24 cellular contexts compared by ENCODE assay signal in the genomic region with DNA sequence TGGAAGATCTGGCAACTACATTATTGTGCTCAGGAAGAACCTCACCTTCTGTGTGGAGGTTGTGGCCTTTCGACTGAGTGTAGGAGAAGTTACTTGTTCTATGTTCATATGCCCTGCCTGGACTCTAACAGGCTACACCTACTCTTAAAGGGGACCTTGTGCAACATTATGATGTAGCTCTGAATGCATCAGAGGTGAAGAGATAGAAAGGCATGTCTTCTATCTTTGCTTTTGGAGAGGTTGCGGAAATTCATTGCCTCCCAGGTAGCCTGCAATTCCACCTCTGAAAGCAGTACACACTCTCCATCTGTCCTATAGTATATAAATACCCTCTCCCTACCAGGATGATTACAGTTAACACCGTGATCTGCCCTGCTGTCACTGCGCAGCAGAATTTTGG. TPM values are rescaled to one million over a fixed set of nuclear protein-coding genes. Genes with fewer than 3 reads are reported as not detected.
DNase-seq lines count a peak whose midpoint lies in the region; ATAC-seq, FAIRE-seq and TF ChIP-seq lines count a peak whose summit lies in the region.
"Had no signal": no experiment of that assay in that cellular context is flagged by ENCODE, and none has a peak within 500 bp of the region (broad histone marks: within the 10 kb centered on the region; RNA-seq: fewer than 3 reads in every experiment).

No MANE protein-coding gene starts in this region.

- TF ChIP-seq RAD21 in K562 (CRISPR knock-in tag; conservative IDR thresholded peaks at IDR 0.05 in 1 of 2, IDR thresholded peaks at IDR 0.05 in 1 of 2): no peak

- ATAC-seq in K562 (peak; percentile 31), psoas muscle (no peak)
- ATAC-seq: A549, HCT116, HepG2, Panc1 had no signal

- peak overlapping the region; percentile 63 for H3K27ac Mint-ChIP-seq in HFFc6
- H3K27ac Mint-ChIP-seq: CD4-positive, alpha-beta memory T cell had no signal

- H3K4me3 ChIP-seq in K562 (no peak overlapping the region), psoas muscle (no peak overlapping the region)
- H3K4me3 ChIP-seq: A549; BLaER1 treated with 17β-estradiol and CSF1 and Interleukin-3, amounts not matched to agents 10 nM and 100 nM had no signal

- POLR2A ChIA-PET in K562 (lab: Yijun Ruan, JAX): interaction anchor here (1.0 kb wide), 1 partner anchor 27 kb away, joined by 3 read pairs; no protein-coding TSS in a partner anchor

- H3K27me3 ChIP-seq in K562 (ENCODE audit: control insufficient read depth in 2 of 2, insufficient read depth in 2 of 2, low read length in 2 of 2) (no peaks in the 10 kb centered on the region), psoas muscle (ENCODE audit: insufficient read depth in 3 of 3, low read length in 2 of 3) (no peaks in the 10 kb centered on the region)
- H3K27me3 ChIP-seq: BLaER1 treated with 17β-estradiol and CSF1 and Interleukin-3, amounts not matched to agents 10 nM and 100 nM had no signal

- peaks cover 99% of the 10 kb centered on the region for H3K4me1 Mint-ChIP-seq in HFFc6 (ENCODE audit: low read depth)

- peaks cover 3 to 47% of the 10 kb centered on the region in 2 experiments; a peak in 3 of 5 replicates for H3K4me1 ChIP-seq in K562 (replicated peaks in 1 of 2; ENCODE audit: control insufficient read depth in 2 of 2, insufficient read depth in 2 of 2, low read length in 2 of 2)
- peaks cover 72% of the 10 kb centered on the region for H3K4me1 ChIP-seq in psoas muscle

- no peak overlapping the region for H3K27ac ChIP-seq in K562 (ENCODE audit: extremely low read depth, low read depth, low read length)
- peak overlapping the region; percentile 98 for H3K27ac ChIP-seq in psoas muscle
- H3K27ac ChIP-seq: A549; BLaER1 treated with 17β-estradiol and CSF1 and Interleukin-3, amounts not matched to agents 10 nM and 100 nM; RWPE1 had no signal

- CTCF ChIA-PET in K562 (lab: Yijun Ruan, JAX; ENCODE audit: low intra/inter-chr PET ratio): no interaction called here

- no peak overlapping the region for H3K9ac ChIP-seq in K562 (ENCODE audit: insufficient read depth in 1 of 2, low read depth in 2 of 2, low read length in 2 of 2)
- H3K9ac ChIP-seq: BLaER1 treated with 17β-estradiol and CSF1 and Interleukin-3, amounts not matched to agents 10 nM and 100 nM had no signal

- H3K9me1 ChIP-seq in K562 (ENCODE audit: control insufficient read depth, insufficient read depth, low read length): no peaks in the 10 kb centered on the region

- no TSS peak for BruUV-seq in K562 (replicated peaks; lab: Mats Ljungman, UMichigan)

- no peak for TF ChIP-seq POLR2A in K562 (conservative IDR thresholded peaks at IDR 0.05)

- FAIRE-seq in K562 (lab: Jason Lieb, UNC): no peak
- peak; percentile 61 for FAIRE-seq in urothelium cell line (lab: Jason Lieb, UNC)
- FAIRE-seq: A549, GM18507, HepG2 had no signal

- no peaks in the 10 kb centered on the region for H4K20me1 ChIP-seq in K562 (replicated peaks; ENCODE audit: control insufficient read depth, insufficient read depth, low read length)
- H4K20me1 ChIP-seq: BLaER1 treated with 17β-estradiol and CSF1 and Interleukin-3, amounts not matched to agents 10 nM and 100 nM had no signal

- no peaks in the 10 kb centered on the region for H3K9me3 Mint-ChIP-seq in HFFc6

- TF ChIP-seq CTCF in HFFc6 (IDR thresholded peaks at IDR 0.05) (no peak), K562 (IDR thresholded peaks at IDR 0.05 in 2 of 3, conservative IDR thresholded peaks at IDR 0.05 in 1 of 3; ENCODE audit: insufficient read depth in 2 of 3, low read depth in 1 of 3, low read length in 3 of 3) (no peak), psoas muscle (IDR thresholded peaks at IDR 0.05) (no peak)

- H3K4me3 Mint-ChIP-seq in HFFc6: no peak overlapping the region
- H3K4me3 Mint-ChIP-seq: CD4-positive, alpha-beta memory T cell had no signal

- H3K27me3 Mint-ChIP-seq in HFFc6 (ENCODE audit: insufficient read depth): 0 out of 2 replicates have a peak, but pooled peaks cover 2% of the 10 kb centered on the region

- H3K79me2 ChIP-seq in K562 (ENCODE audit: control insufficient read depth, insufficient read depth, low read length): no peaks in the 10 kb centered on the region; the same call in 1 of the 3 replicates

- no peak for DNase-seq in HFFc6
- DNase-seq in K562 (ENCODE audit: extremely low read depth in 1 of 4, low spot score in 3 of 4): no peak
- DNase-seq in psoas muscle: no peak
- DNase-seq in urothelium cell line (ENCODE audit: low spot score): no peak
- no peak for DNase-seq in NCI-H748 (lab: John Stamatoyannopoulos, UW; ENCODE audit: unreplicated experiment)
- DNase-seq in retina: no peak
- no peak for DNase-seq in mucosa of gallbladder (ENCODE audit: low spot score)
- DNase-seq: AML-193; CD4-positive, alpha-beta memory T cell; COR-L47; KBM-7; MM.1S; NCI-H1694; NCI-H2081; NCI-H2227 treated with DMSO at 0.1 percent for 48 hours; NCI-H526 treated with DMSO at 0.1 percent for 48 hours; SHP77 treated with DMSO at 0.1 percent for 48 hours had no signal

- TF ChIP-seq EP300 in K562 (IDR thresholded peaks at IDR 0.05; ENCODE audit: low read length): no peak

- WGBS in K562 (ENCODE audit: insufficient coverage, low coverage, missing lambda C conversion rate): 37% methylated on average over 4 of the region's 4 CpGs
- 88 to 97% (median 93%) methylated on average over 4 of the region's 4 CpGs for WGBS in psoas muscle, 3 donors

- no peaks in the 10 kb centered on the region for H3K36me3 ChIP-seq in K562 (ENCODE audit: control insufficient read depth, insufficient read depth, low read length)
- no peaks in the 10 kb centered on the region for H3K36me3 ChIP-seq in psoas muscle (ENCODE audit: insufficient read depth in 1 of 2, low read depth in 1 of 2)
- H3K36me3 ChIP-seq: BLaER1 treated with 17β-estradiol and CSF1 and Interleukin-3, amounts not matched to agents 10 nM and 100 nM had no signal

- H2AFZ ChIP-seq in K562 (ENCODE audit: low read depth, low read length): peak overlapping the region; percentile 83

- peak overlapping the region; percentile 53; the same call in 1 of the 2 replicates for H3K4me2 ChIP-seq in K562 (ENCODE audit: insufficient read depth, low read length)
- H3K4me2 ChIP-seq: A549; BLaER1 treated with 17β-estradiol and CSF1 and Interleukin-3, amounts not matched to agents 10 nM and 100 nM had no signal

- in situ Hi-C loops in K562 (cut with MboI): no loop called here

- H3K36me3 Mint-ChIP-seq in HFFc6 (ENCODE audit: low read depth): peaks cover 4% of the 10 kb centered on the region; the same call in 1 of the 2 replicates
- H3K36me3 Mint-ChIP-seq: CD4-positive, alpha-beta memory T cell had no signal

- H3K9me3 ChIP-seq in K562 (replicated peaks; ENCODE audit: control insufficient read depth, insufficient read depth, low read depth, low read length) (no peaks in the 10 kb centered on the region), psoas muscle (no peaks in the 10 kb centered on the region)
- H3K9me3 ChIP-seq: A549; BLaER1 treated with 17β-estradiol and CSF1 and Interleukin-3, amounts not matched to agents 10 nM and 100 nM had no signal

- intact Hi-C loops in K562 (cut with micrococcal nuclease) (no loop called here), psoas muscle (cut with DNase I) (no loop called here)

TF ChIP-seq in K562, 482 proteins besides CTCF, POLR2A, EP300 and RAD21 (continues in another document):
- TF ChIP-seq HNRNPH1 (optimal IDR thresholded peaks at IDR 0.05; ENCODE audit: low read depth, low read length): no peak
- 0 out of 2 replicates have a peak, but pooled peaks have one; percentile 34 for TF ChIP-seq RHOXF2B (CRISPR knock-in tag; conservative IDR thresholded peaks at IDR 0.05)
- TF ChIP-seq WHSC1 (IDR thresholded peaks at IDR 0.05; ENCODE audit: low read length): no peak
- TF ChIP-seq CEBPB (tag; IDR thresholded peaks at IDR 0.05): peak; percentile 45; the same call in 1 of the 2 replicates
- no peak for TF ChIP-seq ZNF3 (CRISPR knock-in tag; IDR thresholded peaks at IDR 0.05)

RNA-seq across cellular contexts. Expression of gene SLAIN2, which starts 7.1 kb away (rescaled TPM):
- total RNA-seq in HFFc6 (2021; fragmentation: NEBNext Ultra II Directional; extraction: Animal tissue kit (Norgen Biotek cat#: 25700)): 100 to 1,000 TPM in 5 of 6 experiments, 10 to 100 TPM in 1; 93.7 to 136 (median 114) TPM
- total RNA-seq in K562 (2011; cell fraction: chromatin; rRNA removed; ENCODE audit: low replicate concordance): 23.3 and 34.3 TPM in 2 replicates
- total RNA-seq in K562 (2011; cell fraction: nucleolus; rRNA removed): 8.2 and 9.6 TPM in 2 replicates
- 16.6 and 27.1 TPM in 2 replicates for total RNA-seq in K562 (2011; cell fraction: nucleoplasm; rRNA removed)
- total RNA-seq in K562 (2014; rRNA removed) (8.4 and 11.5 TPM in 2 replicates), K562 (2014; rRNA removed; fragmentation: Illumina TruSeq; extraction: Trizol) (35.0 and 36.6 TPM in 2 replicates), K562 (2015; rRNA removed; fragmentation: Illumina TruSeq; extraction: Trizol) (46.9 and 56.8 TPM in 2 replicates), K562 (2021) (42.8 and 43.0 TPM in 2 replicates), psoas muscle (100 to 1,000 TPM; 157 to 204 (median 191) TPM), mucosa of gallbladder (91.4 TPM)
- polyA plus RNA-seq in K562 (2011; rRNA removed) (25.5 and 41.8 TPM in 2 replicates), K562 (2014; fragmentation: Illumina TruSeq; extraction: Trizol) (86.2 and 116 TPM in 2 replicates), K562 (2014; fragmentation: Nextera tagmentation; extraction: Ambion mirVana) (1 to 10 TPM; 3.5 to 6.2 TPM), K562 (2014; rRNA removed) (11.7 and 20.2 TPM in 2 replicates), psoas muscle (100 to 1,000 TPM in 1 of 3 donors, 10 to 100 TPM in 2; 69.5 to 203 (median 79.9) TPM)
- 19.2 and 27.7 TPM in 2 replicates for polyA plus RNA-seq in K562 (2011; cell fraction: cytosol; rRNA removed)
- 23.9 and 24.2 TPM in 2 replicates for polyA plus RNA-seq in K562 (2011; cell fraction: nucleus; rRNA removed)
- 42.5 and 45.8 TPM in 2 replicates for polyA plus RNA-seq in K562 (2012)
- 22.8 and 26.4 TPM in 2 replicates for polyA minus RNA-seq in K562 (2011; rRNA and poly(A)+ RNA removed)
- 21.3 and 21.8 TPM in 2 replicates for polyA minus RNA-seq in K562 (2011; cell fraction: cytosol; rRNA and poly(A)+ RNA removed)
- polyA minus RNA-seq in K562 (2011; cell fraction: nucleus; rRNA and poly(A)+ RNA removed): 12.5 and 32.0 TPM in 2 replicates
